In genomic region chr21:42401820-42402251, GRCh38 we compare ENCODE assay signal across 21 cellular contexts. TPM values are rescaled to one million over a fixed set of nuclear protein-coding genes. Genes with fewer than 3 reads are reported as not detected.
DNase-seq lines count a peak whose midpoint lies in the region; ATAC-seq, FAIRE-seq and TF ChIP-seq lines count a peak whose summit lies in the region.
"Had no signal": no experiment of that assay in that cellular context is flagged by ENCODE, and none has a peak within 500 bp of the region (broad histone marks: within the 10 kb centered on the region; RNA-seq: fewer than 3 reads in every experiment).

No MANE protein-coding gene starts in this region.

- CTCF ChIA-PET in activated CD8-positive, alpha-beta memory T cell treated with anti-CD3 and anti-CD28 coated beads, Interleukin-2, amount 10 ng/mL, durations not matched to agents 7 days and 5 days (lab: Charles Lee): interaction anchor here (1.3 to 4.1 kb wide), 2 partner anchors 19 to 20 kb away, joined by 3 to 28 read pairs; no protein-coding TSS in a partner anchor

- H3K36me3 ChIP-seq in mucosa of descending colon (ENCODE audit: low read depth) (no peaks in the 10 kb centered on the region), gastrocnemius medialis (no peaks in the 10 kb centered on the region)
- H3K36me3 ChIP-seq: BE2C, esophagus squamous epithelium, ovary, suprapubic skin had no signal

- intact Hi-C loops in activated T-helper 1 cell treated with anti-CD3 and anti-CD28 coated beads, Interleukin-12 subunit alpha, Interleukin-12 subunit beta, Interleukin-2, Interleukin-4 antibody, amounts not matched to agents 30 ng/mL and 10 ng/mL and 1 ng/mL, durations not matched to agents 14 hours and 24 hours and 36 hours (cut with micrococcal nuclease): loop anchor here (2.0 to 5.0 kb wide), 2 partner anchors 13 to 125 kb away; no protein-coding TSS in a partner anchor
- intact Hi-C loops in mucosa of descending colon (cut with DNase I, micrococcal nuclease): no loop called here
- intact Hi-C loops in gastrocnemius medialis (cut with DNase I; ENCODE audit: low total_unique reads): no loop called here

- H3K9me3 ChIP-seq in mucosa of descending colon (no peaks in the 10 kb centered on the region), gastrocnemius medialis (no peaks in the 10 kb centered on the region)
- H3K9me3 ChIP-seq: A549, BE2C, esophagus squamous epithelium, ovary, suprapubic skin had no signal

- no peaks in the 10 kb centered on the region for H3K27me3 Mint-ChIP-seq in activated CD8-positive, alpha-beta memory T cell treated with anti-CD3 and anti-CD28 coated beads, Interleukin-2, amount 10 ng/mL, durations not matched to agents 7 days and 5 days
- no peaks in the 10 kb centered on the region for H3K27me3 Mint-ChIP-seq in activated T-helper 1 cell treated with anti-CD3 and anti-CD28 coated beads, Interleukin-12 subunit alpha, Interleukin-12 subunit beta, Interleukin-2, Interleukin-4 antibody, amounts not matched to agents 30 ng/mL and 10 ng/mL and 1 ng/mL, durations not matched to agents 14 hours and 24 hours and 36 hours (ENCODE audit: insufficient read depth)

- no peaks in the 10 kb centered on the region for H3K27me3 ChIP-seq in gastrocnemius medialis
- H3K27me3 ChIP-seq: BE2C, ovary, suprapubic skin had no signal

- in situ Hi-C loops in gastrocnemius medialis (cut with MboI; ENCODE audit: low sequenced_read_pairs in 4 of 4): no loop called here

- FAIRE-seq in GM19239 (lab: Jason Lieb, UNC): peak; percentile 11
- FAIRE-seq: A549 had no signal

- no peak for ATAC-seq in activated CD8-positive, alpha-beta memory T cell treated with anti-CD3 and anti-CD28 coated beads, Interleukin-2, amount 10 ng/mL, durations not matched to agents 7 days and 5 days
- ATAC-seq in mucosa of descending colon (peak; percentile 65), gastrocnemius medialis (no peak), HG02973 (IDR thresholded peaks at IDR 0.05; ENCODE audit: unreplicated experiment) (no peak)
- ATAC-seq: A549, right cardiac atrium had no signal

- H3K9me3 Mint-ChIP-seq in activated CD8-positive, alpha-beta memory T cell treated with anti-CD3 and anti-CD28 coated beads, Interleukin-2, amount 10 ng/mL, durations not matched to agents 7 days and 5 days (ENCODE audit: low read depth): peaks cover 7% of the 10 kb centered on the region
- peaks cover 7% of the 10 kb centered on the region for H3K9me3 Mint-ChIP-seq in activated T-helper 1 cell treated with anti-CD3 and anti-CD28 coated beads, Interleukin-12 subunit alpha, Interleukin-12 subunit beta, Interleukin-2, Interleukin-4 antibody, amounts not matched to agents 30 ng/mL and 10 ng/mL and 1 ng/mL, durations not matched to agents 14 hours and 24 hours and 36 hours

- no peak overlapping the region for H3K27ac ChIP-seq in gastrocnemius medialis
- H3K27ac ChIP-seq: A549, esophagus squamous epithelium, ovary, suprapubic skin had no signal

- no peak overlapping the region for H3K4me3 ChIP-seq in mucosa of descending colon
- no peak overlapping the region for H3K4me3 ChIP-seq in gastrocnemius medialis
- H3K4me3 ChIP-seq: A549, esophagus squamous epithelium, ovary, suprapubic skin had no signal

- no peak for TF ChIP-seq POLR2A in gastrocnemius medialis (IDR thresholded peaks at IDR 0.05)

- DNase-seq in activated CD8-positive, alpha-beta memory T cell treated with anti-CD3 and anti-CD28 coated beads, Interleukin-2, amount 10 ng/mL, durations not matched to agents 7 days and 5 days: no peak
- no peak for DNase-seq in activated CD8-positive, alpha-beta memory T cell treated with anti-CD3 and anti-CD28 coated beads, Interleukin-2, amount 50 U/mL, for 48 hours
- no peak for DNase-seq in GM19239 (ENCODE audit: insufficient read length, low spot score)
- DNase-seq in activated T-helper 1 cell treated with anti-CD3 and anti-CD28 coated beads, Interleukin-12 subunit alpha, Interleukin-12 subunit beta, Interleukin-2, Interleukin-4 antibody, amounts not matched to agents 30 ng/mL and 10 ng/mL and 1 ng/mL, durations not matched to agents 14 hours and 24 hours and 36 hours (ENCODE audit: low spot score): no peak
- DNase-seq in mucosa of descending colon: no peak
- DNase-seq in SW 1271 (lab: John Stamatoyannopoulos, UW): no peak
- DNase-seq in gastrocnemius medialis: no peak
- DNase-seq: BE2C, esophagus squamous epithelium, HFFc6, IMR-90, MM.1S, NCI-H1694 treated with DMSO at 0.1 percent for 48 hours, NCI-H526 treated with DMSO at 0.1 percent for 48 hours, ovary, right cardiac atrium had no signal

- H3K4me1 ChIP-seq in mucosa of descending colon (ENCODE audit: low read depth) (no peaks in the 10 kb centered on the region), gastrocnemius medialis (no peaks in the 10 kb centered on the region)
- H3K4me1 ChIP-seq: A549, BE2C, esophagus squamous epithelium, suprapubic skin had no signal

- H3K4me1 Mint-ChIP-seq in activated CD8-positive, alpha-beta memory T cell treated with anti-CD3 and anti-CD28 coated beads, Interleukin-2, amount 10 ng/mL, durations not matched to agents 7 days and 5 days: peaks cover 51% of the 10 kb centered on the region
- H3K4me1 Mint-ChIP-seq in activated T-helper 1 cell treated with anti-CD3 and anti-CD28 coated beads, Interleukin-12 subunit alpha, Interleukin-12 subunit beta, Interleukin-2, Interleukin-4 antibody, amounts not matched to agents 30 ng/mL and 10 ng/mL and 1 ng/mL, durations not matched to agents 14 hours and 24 hours and 36 hours (ENCODE audit: low read depth): peaks cover 69% of the 10 kb centered on the region

- no peak for TF ChIP-seq CTCF in mucosa of descending colon (IDR thresholded peaks at IDR 0.05)
- TF ChIP-seq CTCF in gastrocnemius medialis (IDR thresholded peaks at IDR 0.05 in 4 of 5, conservative IDR thresholded peaks at IDR 0.05 in 1 of 5): no peak

- peak overlapping the region; percentile 99 for H3K27ac Mint-ChIP-seq in activated CD8-positive, alpha-beta memory T cell treated with anti-CD3 and anti-CD28 coated beads, Interleukin-2, amount 10 ng/mL, durations not matched to agents 7 days and 5 days
- H3K27ac Mint-ChIP-seq in activated T-helper 1 cell treated with anti-CD3 and anti-CD28 coated beads, Interleukin-12 subunit alpha, Interleukin-12 subunit beta, Interleukin-2, Interleukin-4 antibody, amounts not matched to agents 30 ng/mL and 10 ng/mL and 1 ng/mL, durations not matched to agents 14 hours and 24 hours and 36 hours: peak overlapping the region; percentile 91
- H3K27ac Mint-ChIP-seq: HFFc6 had no signal

- H3K4me3 Mint-ChIP-seq in activated CD8-positive, alpha-beta memory T cell treated with anti-CD3 and anti-CD28 coated beads, Interleukin-2, amount 10 ng/mL, durations not matched to agents 7 days and 5 days: peak overlapping the region; percentile 57
- peak overlapping the region; percentile 60 for H3K4me3 Mint-ChIP-seq in activated T-helper 1 cell treated with anti-CD3 and anti-CD28 coated beads, Interleukin-12 subunit alpha, Interleukin-12 subunit beta, Interleukin-2, Interleukin-4 antibody, amounts not matched to agents 30 ng/mL and 10 ng/mL and 1 ng/mL, durations not matched to agents 14 hours and 24 hours and 36 hours
- H3K4me3 Mint-ChIP-seq: HFFc6 had no signal

- H3K36me3 Mint-ChIP-seq in activated CD8-positive, alpha-beta memory T cell treated with anti-CD3 and anti-CD28 coated beads, Interleukin-2, amount 10 ng/mL, durations not matched to agents 7 days and 5 days: peaks cover 51% of the 10 kb centered on the region
- H3K36me3 Mint-ChIP-seq in activated T-helper 1 cell treated with anti-CD3 and anti-CD28 coated beads, Interleukin-12 subunit alpha, Interleukin-12 subunit beta, Interleukin-2, Interleukin-4 antibody, amounts not matched to agents 30 ng/mL and 10 ng/mL and 1 ng/mL, durations not matched to agents 14 hours and 24 hours and 36 hours (ENCODE audit: low read depth): peaks cover 31% of the 10 kb centered on the region

RNA-seq across cellular contexts. Expression of gene UBASH3A, which starts 1.9 kb away (rescaled TPM):
- 10 to 100 TPM; 75.3 to 89.5 TPM for total RNA-seq in activated CD8-positive, alpha-beta memory T cell treated with anti-CD3 and anti-CD28 coated beads, Interleukin-2, amount 10 ng/mL, durations not matched to agents 7 days and 5 days
- total RNA-seq in activated T-helper 1 cell treated with anti-CD3 and anti-CD28 coated beads, Interleukin-12 subunit alpha, Interleukin-12 subunit beta, Interleukin-2, Interleukin-4 antibody, amounts not matched to agents 30 ng/mL and 10 ng/mL and 1 ng/mL, durations not matched to agents 14 hours and 24 hours and 36 hours: 69.1 and 70.8 TPM in 2 replicates
- 1 to 10 TPM in 2 of 3 donors, under 1 TPM in 1; 0.60 to 2.5 (median 1.8) TPM for total RNA-seq in mucosa of descending colon
- total RNA-seq in gastrocnemius medialis: under 1 TPM in 1 of 4 donors, not detected in 3; 0.41 TPM
- total RNA-seq: HFFc6, IMR-90, kidney epithelial cell, lung microvascular endothelial cell had no signal

RNA-seq across cellular contexts. Expression of gene TMPRSS3, which starts 6.0 kb away (rescaled TPM):
- 10 to 100 TPM; 22.3 to 27.4 TPM for total RNA-seq in activated CD8-positive, alpha-beta memory T cell treated with anti-CD3 and anti-CD28 coated beads, Interleukin-2, amount 10 ng/mL, durations not matched to agents 7 days and 5 days
- 33.7 and 41.3 TPM in 2 replicates for total RNA-seq in activated T-helper 1 cell treated with anti-CD3 and anti-CD28 coated beads, Interleukin-12 subunit alpha, Interleukin-12 subunit beta, Interleukin-2, Interleukin-4 antibody, amounts not matched to agents 30 ng/mL and 10 ng/mL and 1 ng/mL, durations not matched to agents 14 hours and 24 hours and 36 hours
- total RNA-seq in mucosa of descending colon (under 1 TPM; 0.35 to 0.72 (median 0.69) TPM), gastrocnemius medialis (not detected)
- total RNA-seq: HFFc6, IMR-90, lung microvascular endothelial cell, right cardiac atrium had no signal

RNA-seq across cellular contexts. Expression of gene TFF1, which starts 35.5 kb away (rescaled TPM):
- total RNA-seq in activated CD8-positive, alpha-beta memory T cell treated with anti-CD3 and anti-CD28 coated beads, Interleukin-2, amount 10 ng/mL, durations not matched to agents 7 days and 5 days: not detected
- not detected in 2 replicates for total RNA-seq in activated T-helper 1 cell treated with anti-CD3 and anti-CD28 coated beads, Interleukin-12 subunit alpha, Interleukin-12 subunit beta, Interleukin-2, Interleukin-4 antibody, amounts not matched to agents 30 ng/mL and 10 ng/mL and 1 ng/mL, durations not matched to agents 14 hours and 24 hours and 36 hours
- total RNA-seq in mucosa of descending colon: 100 to 1,000 TPM in 1 of 3 donors, 10 to 100 TPM in 1, 1 to 10 TPM in 1; 6.0 to 206 (median 60.1) TPM
- not detected for total RNA-seq in gastrocnemius medialis
- total RNA-seq: esophagus squamous epithelium, HFFc6, IMR-90, kidney epithelial cell, lung microvascular endothelial cell, right cardiac atrium, suprapubic skin had no signal

RNA-seq across cellular contexts. Expression of gene TFF2, which starts 51.0 kb away (rescaled TPM):
- total RNA-seq in activated CD8-positive, alpha-beta memory T cell treated with anti-CD3 and anti-CD28 coated beads, Interleukin-2, amount 10 ng/mL, durations not matched to agents 7 days and 5 days: not detected
- not detected in 2 replicates for total RNA-seq in activated T-helper 1 cell treated with anti-CD3 and anti-CD28 coated beads, Interleukin-12 subunit alpha, Interleukin-12 subunit beta, Interleukin-2, Interleukin-4 antibody, amounts not matched to agents 30 ng/mL and 10 ng/mL and 1 ng/mL, durations not matched to agents 14 hours and 24 hours and 36 hours
- total RNA-seq in mucosa of descending colon: 1 to 10 TPM in 2 of 3 donors, not detected in 1; 1.1 to 1.7 TPM
- total RNA-seq in gastrocnemius medialis: not detected
- total RNA-seq: HFFc6, IMR-90, kidney epithelial cell, lung microvascular endothelial cell, right cardiac atrium, suprapubic skin had no signal

Comparison
In these comparisons a context has a peak if more than half of its experiments do, and no peak if none do; other contexts are left out.
1. RNA of gene UBASH3A, which starts 1.9 kb away (total RNA-seq): 75.3 to 89.5 TPM in activated CD8-positive, alpha-beta memory T cell treated with anti-CD3 and anti-CD28 coated beads, Interleukin-2, amount 10 ng/mL, durations not matched to agents 7 days and 5 days and 69.1 to 70.8 TPM in activated T-helper 1 cell treated with anti-CD3 and anti-CD28 coated beads, Interleukin-12 subunit alpha, Interleukin-12 subunit beta, Interleukin-2, Interleukin-4 antibody, amounts not matched to agents 30 ng/mL and 10 ng/mL and 1 ng/mL, durations not matched to agents 14 hours and 24 hours and 36 hours; 0.60 to 2.5 TPM in mucosa of descending colon and 0.41 TPM in gastrocnemius medialis; every median in the first group is over 10 times any median in the second.
2. RNA of gene TMPRSS3, which starts 6.0 kb away (total RNA-seq): 33.7 to 41.3 TPM in activated T-helper 1 cell treated with anti-CD3 and anti-CD28 coated beads, Interleukin-12 subunit alpha, Interleukin-12 subunit beta, Interleukin-2, Interleukin-4 antibody, amounts not matched to agents 30 ng/mL and 10 ng/mL and 1 ng/mL, durations not matched to agents 14 hours and 24 hours and 36 hours and 22.3 to 27.4 TPM in activated CD8-positive, alpha-beta memory T cell treated with anti-CD3 and anti-CD28 coated beads, Interleukin-2, amount 10 ng/mL, durations not matched to agents 7 days and 5 days; 0.35 to 0.72 TPM in mucosa of descending colon and not detected in gastrocnemius medialis; every median in the first group is over 10 times any median in the second.